Comparison of ENCODE assay signal across 29 cellular contexts in the genomic region with DNA sequence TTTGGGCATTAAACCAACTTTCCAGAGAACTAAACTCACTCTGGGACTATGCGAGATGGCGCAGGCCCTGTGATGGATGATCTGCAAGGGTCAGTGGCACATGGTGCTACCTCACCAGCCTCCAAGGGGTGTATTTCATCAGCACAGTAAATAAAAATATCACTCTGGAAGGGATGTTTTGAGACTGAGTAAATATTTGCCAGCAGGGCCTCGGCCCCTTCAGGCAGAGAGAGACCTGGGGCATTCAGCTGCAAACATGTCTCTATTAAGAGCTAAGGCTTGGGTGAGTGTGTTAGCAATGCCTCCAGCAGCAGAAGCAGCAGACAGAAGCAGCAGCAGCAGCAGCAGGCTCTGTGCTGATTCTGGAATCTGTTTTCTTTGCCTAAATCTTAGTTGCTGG. TPM values are rescaled to one million over a fixed set of nuclear protein-coding genes. Genes with fewer than 3 reads are reported as not detected.
A peak's percentile ranks its signal among the peaks of the same experiment; 100 is the strongest.
DNase-seq lines count a peak whose midpoint lies in the region; FAIRE-seq and TF ChIP-seq lines count a peak whose summit lies in the region.
"Had no signal": no experiment of that assay in that cellular context is flagged by ENCODE, and none has a peak within 500 bp of the region (broad histone marks: within the 10 kb centered on the region; RNA-seq: fewer than 3 reads in every experiment).

No MANE protein-coding gene starts in this region.

- no peaks in the 10 kb centered on the region for H3K4me1 ChIP-seq in small intestine (ENCODE audit: control insufficient read depth in 2 of 2, insufficient read depth in 1 of 2, low read depth in 1 of 2, low read length in 1 of 2)
- H3K4me1 ChIP-seq: A549, esophagus muscularis mucosa, left lung, prostate gland, sigmoid colon, tibial nerve had no signal

- FAIRE-seq in small intestine (lab: Jason Lieb, UNC) (no peak), GM12892 (lab: Jason Lieb, UNC) (no peak)
- FAIRE-seq: A549, endometrium, GM12891, RCC 7860 had no signal

- H3K36me3 ChIP-seq in small intestine (ENCODE audit: control insufficient read depth in 2 of 2, insufficient read depth in 2 of 2, low read length in 2 of 2): no peaks in the 10 kb centered on the region
- H3K36me3 ChIP-seq: esophagus muscularis mucosa, left lung, prostate gland, sigmoid colon, tibial nerve had no signal

- H3K9me3 ChIP-seq in small intestine (ENCODE audit: control insufficient read depth, low read depth): no peaks in the 10 kb centered on the region
- H3K9me3 ChIP-seq: A549, esophagus muscularis mucosa, left lung, prostate gland, sigmoid colon, tibial nerve had no signal

- DNase-seq in DMS153 (lab: John Stamatoyannopoulos, UW) (peak; percentile 30), NCI-H1417 treated with DMSO at 0.1 percent for 48 hours (lab: John Stamatoyannopoulos, UW) (peak; percentile 20), NCI-H345 treated with DMSO at 0.1 percent for 48 hours (lab: John Stamatoyannopoulos, UW; ENCODE audit: unreplicated experiment) (peak; percentile 63), SHP77 treated with DMSO at 0.1 percent for 48 hours (lab: John Stamatoyannopoulos, UW) (peak; percentile 93), small intestine (no peak), NCI-H446 treated with DMSO at 0.1 percent for 48 hours (lab: John Stamatoyannopoulos, UW) (no peak), GM12892 (ENCODE audit: insufficient read length) (no peak), NCI-H524 treated with DMSO at 0.1 percent for 48 hours (lab: John Stamatoyannopoulos, UW) (no peak)
- DNase-seq: activated CD4-positive, alpha-beta T cell treated with anti-CD3 and anti-CD28 coated beads for 48 hours; activated CD8-positive, alpha-beta memory T cell treated with anti-CD3 and anti-CD28 coated beads for 24 hours; activated naive CD4-positive, alpha-beta T cell treated with anti-CD3 and anti-CD28 coated beads, Interleukin-2, amount 50 U/mL, for 16 hours; activated T-cell treated with anti-CD3 and anti-CD28 coated beads for 4 hours; CD4-positive, alpha-beta T cell; foreskin fibroblast; islet precursor cell; left lung; MV-4-11; NCI-H187 treated with DMSO at 0.1 percent for 48 hours; NCI-H446; sigmoid colon; stimulated activated CD4-positive, alpha-beta T cell treated with anti-CD3 and anti-CD28 coated beads, Interleukin-4, amount 100 ng/mL, for 4 hours had no signal

- no peak overlapping the region for H3K27ac ChIP-seq in small intestine (ENCODE audit: low read depth in 1 of 2, low read length in 1 of 2)
- H3K27ac ChIP-seq: A549, esophagus muscularis mucosa, left lung, prostate gland, sigmoid colon, tibial nerve had no signal

- WGBS in small intestine, 3 donors: 50 to 61% (median 52%) methylated on average over 3 of the region's 3 CpGs

- TF ChIP-seq POLR2A in GM12892 (IDR thresholded peaks at IDR 0.05; ENCODE audit: low read depth, low read length): no peak

- H3K4me3 ChIP-seq in small intestine (ENCODE audit: low read depth in 1 of 2, low read length in 2 of 2): no peak overlapping the region
- H3K4me3 ChIP-seq: A549, esophagus muscularis mucosa, left lung, prostate gland, sigmoid colon, tibial nerve had no signal

- no peaks in the 10 kb centered on the region for H3K27me3 ChIP-seq in small intestine (ENCODE audit: control insufficient read depth in 2 of 2, insufficient read depth in 2 of 2, low read length in 2 of 2)
- H3K27me3 ChIP-seq: tibial nerve had no signal

RNA-seq across cellular contexts. Expression of a gene that starts 18.5 kb away (rescaled TPM):
- under 1 TPM in 1 of 3 donors, not detected in 2; 0.66 TPM for polyA plus RNA-seq in small intestine
- polyA plus RNA-seq in GM12892 (2012; ENCODE audit: missing spikeins): not detected
- polyA plus RNA-seq: A549, IgD-negative memory B cell had no signal

Comparison
In these comparisons a context has a peak if more than half of its experiments do, and no peak if none do; other contexts are left out.
1. DNase-seq: peak in DMS153 (single experiment), NCI-H1417 treated with DMSO at 0.1 percent for 48 hours (single experiment), NCI-H345 treated with DMSO at 0.1 percent for 48 hours (single experiment) and SHP77 treated with DMSO at 0.1 percent for 48 hours (single experiment); none in small intestine (single experiment), NCI-H446 treated with DMSO at 0.1 percent for 48 hours (single experiment), GM12892 (single experiment) and NCI-H524 treated with DMSO at 0.1 percent for 48 hours (single experiment).